9 cellular contexts compared by ENCODE assay signal in the genomic region with DNA sequence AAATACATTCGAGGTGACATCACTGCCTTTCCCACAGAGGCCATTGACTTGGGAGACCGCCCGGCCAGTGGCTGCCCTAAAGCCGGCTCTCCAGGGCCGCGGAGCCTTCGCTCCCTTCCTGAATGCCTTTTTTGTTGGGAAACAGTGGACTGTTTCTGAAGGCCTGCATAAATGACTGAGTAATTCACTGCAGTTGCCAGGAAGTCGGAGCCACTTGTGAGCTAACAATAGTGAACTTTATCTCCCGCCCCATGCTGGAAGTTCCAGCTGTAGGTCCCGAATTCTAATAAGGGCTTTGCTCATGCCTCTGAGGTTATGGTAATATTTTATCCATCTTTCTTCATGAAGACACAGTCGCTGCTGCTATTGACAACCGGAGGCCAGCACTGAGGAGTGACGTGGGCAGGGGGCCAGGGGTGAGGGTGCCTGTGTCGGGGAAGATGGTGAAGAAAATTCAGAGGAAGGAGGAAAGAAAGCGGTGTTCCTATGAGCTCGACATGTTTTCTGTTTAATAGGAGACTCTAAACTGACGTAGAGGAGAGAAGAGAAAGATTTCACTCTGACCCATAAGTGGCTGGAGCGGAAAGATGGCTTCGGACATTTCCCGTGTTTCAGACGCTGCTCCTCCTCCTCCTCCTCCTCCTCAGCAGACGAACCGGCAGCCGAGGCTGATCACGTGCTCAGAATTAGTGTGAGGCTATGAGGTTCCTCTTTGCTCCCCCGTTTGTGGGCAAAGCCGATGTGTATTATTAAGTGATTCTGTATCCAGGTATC.
DNase-seq lines count a peak whose midpoint lies in the region; TF ChIP-seq lines count a peak whose summit lies in the region.
"Had no signal": no experiment of that assay in that cellular context is flagged by ENCODE, and none has a peak within 500 bp of the region (broad histone marks: within the 10 kb centered on the region; RNA-seq: fewer than 3 reads in every experiment).

No MANE protein-coding gene starts in this region.

- H4K8ac ChIP-seq in H9 (replicated peaks; ENCODE audit: insufficient read length, low read depth, low read length), result no peak overlapping the region

- peak; percentile 51 for DNase-seq in H9
- DNase-seq in endothelial cell (ENCODE audit: low spot score), result no peak
- peak; percentile 35 to 52 for DNase-seq in lung microvascular endothelial cell (ENCODE audit: low read depth in 2 of 2)
- no peak for DNase-seq in DMS153 treated with DMSO at 0.1 percent for 48 hours (lab: John Stamatoyannopoulos, UW; ENCODE audit: unreplicated experiment)
- no peak for DNase-seq in A673 (ENCODE audit: low spot score)
- DNase-seq in activated gamma-delta T cell (lab: John Stamatoyannopoulos, UW), result no peak
- DNase-seq in GF-D8 (lab: John Stamatoyannopoulos, UW), result no peak
- DNase-seq: GDM1 had no signal

- H3K56ac ChIP-seq in H9 (ENCODE audit: insufficient read length, low read depth, low read length), result no peak overlapping the region

- H3K4me1 ChIP-seq in H9 (ENCODE audit: insufficient read depth, low read length) (no peaks in the 10 kb centered on the region), skeletal muscle satellite cell (ENCODE audit: control insufficient read depth, insufficient read depth, low read length) (peaks cover 18% of the 10 kb centered on the region), A673 (ENCODE audit: insufficient read depth, low read length, poor library complexity, severe bottlenecking) (no peaks in the 10 kb centered on the region)

- H3K27ac Mint-ChIP-seq in H9 (0 out of 7 replicates have a peak overlapping the region, but pooled peaks of 1 of the 3 experiments have one; percentile 45), endothelial cell (ENCODE audit: unreplicated experiment) (peak overlapping the region; percentile 79)

- H2BK20ac ChIP-seq in H9 (ENCODE audit: low read depth, low read length, poor library complexity, severe bottlenecking), result no peak overlapping the region

- no peak overlapping the region for H2BK5ac ChIP-seq in H9 (ENCODE audit: insufficient read length, low read length)

- no peak overlapping the region for H3K9ac ChIP-seq in H9 (ENCODE audit: extremely low read depth, insufficient read length, low read length)
- H3K9ac ChIP-seq in skeletal muscle satellite cell (ENCODE audit: low read depth, low read length), result peak overlapping the region; percentile 75

- H3K79me2 ChIP-seq in H9 (ENCODE audit: insufficient read depth, low read length), result no peaks in the 10 kb centered on the region

- H3K27me3 ChIP-seq in H9 (ENCODE audit: insufficient read depth, low read length) (no peaks in the 10 kb centered on the region), skeletal muscle satellite cell (ENCODE audit: control insufficient read depth, insufficient read depth, low read length) (no peaks in the 10 kb centered on the region), A673 (replicated peaks; ENCODE audit: insufficient read depth, low read depth, low read length, poor library complexity) (no peaks in the 10 kb centered on the region)

- WGBS in H9 (ENCODE audit: extremely low coverage, insufficient read length, low lambda C conversion rate), result no CpG with 5 or more reads among the region's 27 CpGs

- H3K36me3 ChIP-seq in skeletal muscle satellite cell (ENCODE audit: insufficient read depth, low read length) (no peaks in the 10 kb centered on the region), A673 (ENCODE audit: insufficient read depth, low read length, poor library complexity, severe bottlenecking) (no peaks in the 10 kb centered on the region)

- H3K9me3 Mint-ChIP-seq in H9, result peaks cover 7% of the 10 kb centered on the region in 2 experiments; a peak in 4 of 5 replicates
- no peaks in the 10 kb centered on the region for H3K9me3 Mint-ChIP-seq in endothelial cell (ENCODE audit: unreplicated experiment)

- H3K4me2 ChIP-seq in H9 (ENCODE audit: insufficient read depth, insufficient read length, low read length) (no peak overlapping the region), skeletal muscle satellite cell (ENCODE audit: low read length) (peak overlapping the region; percentile 72)

- POLR2A ChIA-PET in A673 (lab: Charles Lee; ENCODE audit: low non-redundant PET), result no interaction called here

- no peak for TF ChIP-seq CTCF in H9 (conservative IDR thresholded peaks at IDR 0.05)
- TF ChIP-seq CTCF in endothelial cell (IDR thresholded peaks at IDR 0.05; ENCODE audit: unreplicated experiment), result no peak
- TF ChIP-seq CTCF in A673 (conservative IDR thresholded peaks at IDR 0.05; ENCODE audit: low read depth, low read length), result no peak

- H3K4me3 Mint-ChIP-seq in H9 (no peak overlapping the region), endothelial cell (ENCODE audit: unreplicated experiment) (no peak overlapping the region)

- no peak overlapping the region for H2BK15ac ChIP-seq in H9 (ENCODE audit: low read depth, low read length)

- H3T11ph ChIP-seq in H9 (ENCODE audit: low read length), result no peak overlapping the region

- CTCF ChIA-PET in A673 (lab: Charles Lee), result no interaction called here

- H3K27ac ChIP-seq in H9 (ENCODE audit: insufficient read length, low read depth, low read length) (no peak overlapping the region), A673 (ENCODE audit: low read depth, low read length, poor library complexity, severe bottlenecking) (no peak overlapping the region)

- no peak overlapping the region for H2BK12ac ChIP-seq in H9 (ENCODE audit: insufficient read length, low read depth, low read length)

- BruUV-seq in A673 (replicated peaks; lab: Mats Ljungman, UMichigan), result no TSS peak

- H2AFZ ChIP-seq in H9 (ENCODE audit: low read length), result no peak overlapping the region

- H3K18ac ChIP-seq in H9 (ENCODE audit: insufficient read length, low read depth, low read length), result no peak overlapping the region

- H2BK120ac ChIP-seq in H9 (ENCODE audit: low read depth, low read length, poor library complexity, severe bottlenecking), result no peak overlapping the region

- H3K4me1 Mint-ChIP-seq in H9, result peaks cover 17 to 19% of the 10 kb centered on the region in 2 experiments
- H3K4me1 Mint-ChIP-seq in endothelial cell (ENCODE audit: unreplicated experiment), result peaks cover 20% of the 10 kb centered on the region

- H3K27me3 Mint-ChIP-seq in H9 (ENCODE audit: low read depth), result peaks cover 6% of the 10 kb centered on the region
- peaks cover 1% of the 10 kb centered on the region for H3K27me3 Mint-ChIP-seq in endothelial cell (ENCODE audit: unreplicated experiment)

- H4K20me1 ChIP-seq in H9 (ENCODE audit: control insufficient read depth, insufficient read depth, insufficient read length), result no peaks in the 10 kb centered on the region

- H3K4me3 ChIP-seq in skeletal muscle satellite cell (ENCODE audit: low read length), result peak overlapping the region; percentile 24
- no peak overlapping the region for H3K4me3 ChIP-seq in A673 (ENCODE audit: low read depth, low read length, poor library complexity, severe bottlenecking)

- peaks cover 0 to 7% (median 7%) of the 10 kb centered on the region in 3 experiments; a peak in 3 of 7 replicates for H3K36me3 Mint-ChIP-seq in H9 (ENCODE audit: insufficient read depth in 1 of 3, low read depth in 3 of 3)
- peaks cover 9% of the 10 kb centered on the region for H3K36me3 Mint-ChIP-seq in endothelial cell (ENCODE audit: low read depth, unreplicated experiment)

- intact Hi-C loops in A673 (cut with micrococcal nuclease; ENCODE audit: unreplicated experiment), result no loop called here

- H3K9me3 ChIP-seq in H9 (ENCODE audit: control insufficient read depth, low read depth, low read length), result no peaks in the 10 kb centered on the region
- H3K9me3 ChIP-seq in skeletal muscle satellite cell (replicated peaks; ENCODE audit: low read length), result no peaks in the 10 kb centered on the region
- H3K9me3 ChIP-seq in A673 (ENCODE audit: low read depth, low read length, poor library complexity, severe bottlenecking), result no peaks in the 10 kb centered on the region

- H4K91ac ChIP-seq in H9 (ENCODE audit: insufficient read length, low read depth, low read length), result no peak overlapping the region

- no peaks in the 10 kb centered on the region for H3K23me2 ChIP-seq in H9 (ENCODE audit: insufficient read length, low read depth, low read length, poor library complexity, severe bottlenecking)

- no peak overlapping the region for H3K14ac ChIP-seq in H9 (ENCODE audit: insufficient read depth, low read length)

- H4K5ac ChIP-seq in H9 (ENCODE audit: insufficient read length, low read depth, low read length), result no peak overlapping the region

- H3K79me1 ChIP-seq in H9 (ENCODE audit: insufficient read depth, low read depth, low read length, poor library complexity, severe bottlenecking), result no peaks in the 10 kb centered on the region

- no peak overlapping the region for H3K23ac ChIP-seq in H9 (ENCODE audit: insufficient read length, low read depth, low read length)

- H3K4ac ChIP-seq in H9 (ENCODE audit: low read depth, low read length), result no peak overlapping the region

- H2AK5ac ChIP-seq in H9 (ENCODE audit: insufficient read length, low read length), result no peak overlapping the region

Comparison
In these comparisons a context has a peak if more than half of its experiments do, and no peak if none do; other contexts are left out.
1. DNase-seq: peak in H9 (single experiment) and lung microvascular endothelial cell (2 of 2); none in endothelial cell (single experiment), DMS153 treated with DMSO at 0.1 percent for 48 hours (single experiment), A673 (single experiment), activated gamma-delta T cell (single experiment) and GF-D8 (single experiment).